ENCODE assay signal across 25 cellular contexts in the genomic region with DNA sequence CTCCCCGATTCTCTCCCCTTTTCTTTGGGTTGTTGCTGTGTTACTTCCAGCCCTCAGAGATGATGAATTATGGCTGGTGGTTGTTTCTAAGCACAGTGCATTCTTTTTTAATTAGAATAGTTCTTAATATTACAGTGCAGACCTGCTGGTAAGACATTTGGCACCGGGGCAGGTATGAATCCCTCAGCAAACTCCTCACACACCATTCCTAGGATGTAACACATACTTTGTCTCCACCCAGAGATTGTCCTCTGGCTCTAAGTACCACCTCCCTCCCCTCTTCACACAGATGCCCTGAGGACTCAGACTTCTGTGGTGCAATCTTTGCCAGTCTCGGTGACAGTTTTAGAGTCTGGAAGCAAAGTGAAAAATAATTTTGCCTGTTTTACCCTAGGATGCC.
DNase-seq lines count a peak whose midpoint lies in the region; ATAC-seq and TF ChIP-seq lines count a peak whose summit lies in the region.
"Had no signal": no experiment of that assay in that cellular context is flagged by ENCODE, and none has a peak within 500 bp of the region (broad histone marks: within the 10 kb centered on the region; RNA-seq: fewer than 3 reads in every experiment).

No MANE protein-coding gene starts in this region.

- POLR2A ChIA-PET in SK-N-SH (lab: Yijun Ruan, JAX): no interaction called here

- H3K4me1 Mint-ChIP-seq in activated naive CD8-positive, alpha-beta T cell treated with anti-CD3 and anti-CD28 coated beads for 36 hours: no peaks in the 10 kb centered on the region

- H3K4me3 ChIP-seq in AG10803 (ENCODE audit: low read length) (no peak overlapping the region), GM23248 (no peak overlapping the region), SK-N-SH (ENCODE audit: low read depth in 2 of 2, low read length in 1 of 2) (no peak overlapping the region)
- H3K4me3 ChIP-seq: GM12878, Peyer's patch, SJSA1 had no signal

- H3K4me1 ChIP-seq in GM23248 (ENCODE audit: insufficient read depth): peaks cover 17% of the 10 kb centered on the region
- peaks cover 0 to 9% of the 10 kb centered on the region in 2 experiments; a peak in 2 of 4 replicates for H3K4me1 ChIP-seq in SK-N-SH (ENCODE audit: control insufficient read depth in 1 of 2, insufficient read depth in 2 of 2, low read depth in 1 of 2, low read length in 1 of 2)
- H3K4me1 ChIP-seq: Peyer's patch, SJSA1 had no signal

- H3K9me3 ChIP-seq in GM23248 (ENCODE audit: low read depth): no peaks in the 10 kb centered on the region
- no peaks in the 10 kb centered on the region for H3K9me3 ChIP-seq in SK-N-SH
- H3K9me3 ChIP-seq: Peyer's patch, SJSA1 had no signal

- in situ Hi-C loops in GM23248 (cut with MboI): no loop called here

- H4K20me1 ChIP-seq in GM23248 (ENCODE audit: insufficient read depth) (no peaks in the 10 kb centered on the region), SK-N-SH (ENCODE audit: insufficient read depth) (no peaks in the 10 kb centered on the region)

- no peaks in the 10 kb centered on the region for H3K27me3 Mint-ChIP-seq in activated naive CD8-positive, alpha-beta T cell treated with anti-CD3 and anti-CD28 coated beads for 36 hours
- H3K27me3 Mint-ChIP-seq: B cell had no signal

- ATAC-seq in GM18511 (IDR thresholded peaks at IDR 0.05; ENCODE audit: unreplicated experiment) (no peak), GM21737 (IDR thresholded peaks at IDR 0.05; ENCODE audit: unreplicated experiment) (no peak)
- ATAC-seq: GM12878 had no signal

- TF ChIP-seq CTCF in AG10803 (conservative IDR thresholded peaks at IDR 0.05; ENCODE audit: low read length): no peak
- TF ChIP-seq CTCF in SK-N-SH (IDR thresholded peaks at IDR 0.05): no peak

- H3K4me2 ChIP-seq in GM23248 (ENCODE audit: unreplicated experiment): peak overlapping the region; percentile 32
- H3K4me2 ChIP-seq in SK-N-SH: no peak overlapping the region

- DNase-seq in AG10803 (ENCODE audit: low read depth) (peak; percentile 82), GM23248 (peak; percentile 66), SK-N-SH (no peak), epidermal melanocyte (ENCODE audit: insufficient read length, low spot score) (peak; percentile 23), NCI-H2171 treated with DMSO at 0.1 percent for 48 hours (lab: John Stamatoyannopoulos, UW) (no peak)
- DNase-seq in activated naive CD8-positive, alpha-beta T cell treated with anti-CD3 and anti-CD28 coated beads for 36 hours: no peak
- DNase-seq: 8988T; GF-D8; Karpas-422; MM.1S; NCI-H1092; NCI-H1436; NCI-H187 treated with DMSO at 0.1 percent for 48 hours; NCI-H2107; NCI-H2227 treated with DMSO at 0.1 percent for 48 hours; NCI-H510A treated with DMSO at 0.1 percent for 48 hours; NCI-H748 treated with DMSO at 0.1 percent for 48 hours; NK-92 treated with Interleukin-12 subunit alpha and Interleukin-12 subunit beta, amount 100 ng/mL, for 24 hours; Peyer's patch had no signal

- no peak overlapping the region for H3K27ac Mint-ChIP-seq in activated naive CD8-positive, alpha-beta T cell treated with anti-CD3 and anti-CD28 coated beads for 36 hours
- H3K27ac Mint-ChIP-seq: B cell had no signal

- no peaks in the 10 kb centered on the region for H3K36me3 Mint-ChIP-seq in activated naive CD8-positive, alpha-beta T cell treated with anti-CD3 and anti-CD28 coated beads for 36 hours
- H3K36me3 Mint-ChIP-seq: CD14-positive monocyte had no signal

- H3K9ac ChIP-seq in GM23248: no peak overlapping the region
- no peak overlapping the region for H3K9ac ChIP-seq in SK-N-SH

- TF ChIP-seq EP300 in SK-N-SH (IDR thresholded peaks at IDR 0.05; ENCODE audit: borderline replicate concordance in 1 of 2, low read depth in 1 of 2, low read length in 1 of 2): peak in 1 of 2 experiments; percentile 21; a peak in 1 of 4 replicates

- H3F3A ChIP-seq in GM23248 (ENCODE audit: insufficient read depth): 0 out of 2 replicates have a peak, but pooled peaks cover 13% of the 10 kb centered on the region
- H3F3A ChIP-seq in SK-N-SH (replicated peaks; ENCODE audit: insufficient read depth): no peaks in the 10 kb centered on the region

- no peaks in the 10 kb centered on the region for H3K9me3 Mint-ChIP-seq in activated naive CD8-positive, alpha-beta T cell treated with anti-CD3 and anti-CD28 coated beads for 36 hours

- H3K27me3 ChIP-seq in GM23248 (replicated peaks; ENCODE audit: insufficient read depth) (no peaks in the 10 kb centered on the region), SK-N-SH (ENCODE audit: insufficient read depth) (no peaks in the 10 kb centered on the region)
- H3K27me3 ChIP-seq: Peyer's patch, SJSA1 had no signal

- H3K27ac ChIP-seq in GM23248 (no peak overlapping the region), SK-N-SH (ENCODE audit: low read depth in 2 of 2, low read length in 1 of 2) (peak overlapping the region in 1 of 2 experiments; percentile 81; a peak in 2 of 4 replicates)
- H3K27ac ChIP-seq: Peyer's patch, SJSA1 had no signal

- H3K9me2 ChIP-seq in GM23248 (ENCODE audit: insufficient read depth) (no peaks in the 10 kb centered on the region), SK-N-SH (no peaks in the 10 kb centered on the region)

- H2AFZ ChIP-seq in GM23248: peak overlapping the region; percentile 35; the same call in 1 of the 2 replicates
- no peak overlapping the region for H2AFZ ChIP-seq in SK-N-SH (ENCODE audit: low read depth)

- CTCF ChIA-PET in SK-N-SH (lab: Yijun Ruan, JAX): no interaction called here

- H3K4me3 Mint-ChIP-seq in activated naive CD8-positive, alpha-beta T cell treated with anti-CD3 and anti-CD28 coated beads for 36 hours: no peak overlapping the region
- H3K4me3 Mint-ChIP-seq: B cell, CD14-positive monocyte had no signal

- no peaks in the 10 kb centered on the region for H3K36me3 ChIP-seq in GM23248 (ENCODE audit: low read depth)
- no peaks in the 10 kb centered on the region for H3K36me3 ChIP-seq in SK-N-SH (replicated peaks in 1 of 2; ENCODE audit: control insufficient read depth in 1 of 2, insufficient read depth in 2 of 2, low read length in 1 of 2)
- H3K36me3 ChIP-seq: Peyer's patch, SJSA1 had no signal

- TF ChIP-seq RAD21 in SK-N-SH (IDR thresholded peaks at IDR 0.05; ENCODE audit: low read length): no peak

- H3K79me2 ChIP-seq in GM23248 (ENCODE audit: insufficient read depth): no peaks in the 10 kb centered on the region
- no peaks in the 10 kb centered on the region for H3K79me2 ChIP-seq in SK-N-SH (ENCODE audit: insufficient read depth)

- 4 to 9% methylated on average over 3 of the region's 3 CpGs for WGBS in GM23248 (ENCODE audit: low coverage in 1 of 2, low lambda C conversion rate in 2 of 2, missing lambda C conversion rate in 2 of 2), 2 experiments
- 68% methylated on average over 3 of the region's 3 CpGs for WGBS in SK-N-SH (ENCODE audit: low lambda C conversion rate)

TF ChIP-seq in SK-N-SH, 30 proteins besides CTCF, POLR2A, EP300 and RAD21:
- TF ChIP-seq, protein P1, sequence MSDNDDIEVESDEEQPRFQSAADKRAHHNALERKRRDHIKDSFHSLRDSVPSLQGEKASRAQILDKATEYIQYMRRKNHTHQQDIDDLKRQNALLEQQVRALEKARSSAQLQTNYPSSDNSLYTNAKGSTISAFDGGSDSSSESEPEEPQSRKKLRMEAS (IDR thresholded peaks at IDR 0.05; ENCODE audit: low read depth): no peak
- TF ChIP-seq EZH2phosphoT487 (IDR thresholded peaks at IDR 0.05; ENCODE audit: borderline replicate concordance, low read depth): no peak
- TF ChIP-seq FOXJ3 (CRISPR knock-in tag; IDR thresholded peaks at IDR 0.05): no peak
- TF ChIP-seq JUND (IDR thresholded peaks at IDR 0.05): no peak
- no peak for TF ChIP-seq POLR2AphosphoS5 (IDR thresholded peaks at IDR 0.05; ENCODE audit: low read depth, low read length)
- TF ChIP-seq, protein P2, sequence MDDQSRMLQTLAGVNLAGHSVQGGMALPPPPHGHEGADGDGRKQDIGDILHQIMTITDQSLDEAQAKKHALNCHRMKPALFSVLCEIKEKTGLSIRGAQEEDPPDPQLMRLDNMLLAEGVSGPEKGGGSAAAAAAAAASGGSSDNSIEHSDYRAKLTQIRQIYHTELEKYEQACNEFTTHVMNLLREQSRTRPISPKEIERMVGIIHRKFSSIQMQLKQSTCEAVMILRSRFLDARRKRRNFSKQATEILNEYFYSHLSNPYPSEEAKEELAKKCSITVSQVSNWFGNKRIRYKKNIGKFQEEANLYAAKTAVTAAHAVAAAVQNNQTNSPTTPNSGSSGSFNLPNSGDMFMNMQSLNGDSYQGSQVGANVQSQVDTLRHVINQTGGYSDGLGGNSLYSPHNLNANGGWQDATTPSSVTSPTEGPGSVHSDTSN (IDR thresholded peaks at IDR 0.05): 0 out of 2 replicates have a peak, but pooled peaks have one; percentile 17
- TF ChIP-seq TCF12 (IDR thresholded peaks at IDR 0.05): peak; percentile 35; the same call in 1 of the 2 replicates
- TF ChIP-seq CHD2 (IDR thresholded peaks at IDR 0.05; ENCODE audit: low read length, partially characterized antibody): no peak
- TF ChIP-seq FOSL2 (IDR thresholded peaks at IDR 0.05; ENCODE audit: borderline replicate concordance, low read depth): no peak
- TF ChIP-seq FOXM1 (IDR thresholded peaks at IDR 0.05; ENCODE audit: low read depth): no peak

Comparison
In these comparisons a context has a peak if more than half of its experiments do, and no peak if none do; other contexts are left out.
1. DNase-seq: peak in AG10803 (single experiment), GM23248 (single experiment) and epidermal melanocyte (single experiment); none in SK-N-SH (single experiment), NCI-H2171 treated with DMSO at 0.1 percent for 48 hours (single experiment) and activated naive CD8-positive, alpha-beta T cell treated with anti-CD3 and anti-CD28 coated beads for 36 hours (single experiment).